8 cellular contexts compared by ENCODE assay signal in the genomic region with DNA sequence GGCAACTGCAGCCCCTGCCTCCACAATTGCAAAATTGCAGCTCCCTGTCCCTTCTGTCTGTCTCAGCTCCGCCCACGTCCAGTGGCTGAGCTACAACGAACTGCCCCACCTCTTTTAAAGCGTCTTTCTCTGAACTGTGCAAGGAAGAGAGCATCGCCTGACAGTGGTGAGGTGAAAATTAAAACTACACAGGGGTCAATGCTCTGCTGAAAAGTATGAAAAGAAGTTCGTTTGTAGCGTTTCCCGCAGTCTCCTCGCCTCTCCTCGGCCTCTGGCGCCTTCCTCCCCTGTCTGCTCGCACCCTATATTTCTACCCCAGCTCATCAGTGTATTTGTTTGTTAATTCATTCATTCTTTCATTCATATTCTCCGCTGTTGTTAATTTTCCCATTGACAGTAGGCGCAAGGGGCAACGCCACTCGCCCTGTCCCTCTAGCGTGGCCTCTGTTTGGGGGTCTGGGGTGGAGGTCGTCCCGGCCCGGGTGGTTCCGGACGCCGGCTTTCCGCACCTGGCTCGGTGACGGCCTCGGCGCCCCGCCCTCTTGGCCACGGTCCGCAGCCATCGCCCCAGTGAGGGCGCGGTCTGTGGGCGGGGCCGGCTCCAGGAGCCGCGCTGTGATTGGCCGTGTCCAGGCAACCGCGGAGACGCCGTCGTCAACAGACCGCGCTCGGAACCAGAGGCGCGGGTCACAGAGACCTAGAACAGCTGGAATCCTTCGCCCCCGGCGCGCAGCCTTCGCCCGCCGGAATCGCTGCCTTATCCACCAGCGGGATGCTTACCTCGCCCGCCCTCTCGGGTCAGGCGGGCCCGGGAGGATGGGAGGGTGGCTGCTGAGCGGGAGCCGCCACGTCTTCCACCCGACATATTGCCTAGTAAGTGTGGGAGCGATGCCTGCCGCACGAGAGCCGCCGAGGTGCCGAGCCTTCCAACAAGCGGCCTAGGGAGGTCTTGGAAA. TPM values are rescaled to one million over a fixed set of nuclear protein-coding genes. Genes with fewer than 3 reads are reported as not detected.
A peak's percentile ranks its signal among the peaks of the same experiment; 100 is the strongest.
DNase-seq lines count a peak whose midpoint lies in the region; TF ChIP-seq lines count a peak whose summit lies in the region.
"Had no signal": no experiment of that assay in that cellular context is flagged by ENCODE, and none has a peak within 500 bp of the region (broad histone marks: within the 10 kb centered on the region; RNA-seq: fewer than 3 reads in every experiment).

A gene with protein sequence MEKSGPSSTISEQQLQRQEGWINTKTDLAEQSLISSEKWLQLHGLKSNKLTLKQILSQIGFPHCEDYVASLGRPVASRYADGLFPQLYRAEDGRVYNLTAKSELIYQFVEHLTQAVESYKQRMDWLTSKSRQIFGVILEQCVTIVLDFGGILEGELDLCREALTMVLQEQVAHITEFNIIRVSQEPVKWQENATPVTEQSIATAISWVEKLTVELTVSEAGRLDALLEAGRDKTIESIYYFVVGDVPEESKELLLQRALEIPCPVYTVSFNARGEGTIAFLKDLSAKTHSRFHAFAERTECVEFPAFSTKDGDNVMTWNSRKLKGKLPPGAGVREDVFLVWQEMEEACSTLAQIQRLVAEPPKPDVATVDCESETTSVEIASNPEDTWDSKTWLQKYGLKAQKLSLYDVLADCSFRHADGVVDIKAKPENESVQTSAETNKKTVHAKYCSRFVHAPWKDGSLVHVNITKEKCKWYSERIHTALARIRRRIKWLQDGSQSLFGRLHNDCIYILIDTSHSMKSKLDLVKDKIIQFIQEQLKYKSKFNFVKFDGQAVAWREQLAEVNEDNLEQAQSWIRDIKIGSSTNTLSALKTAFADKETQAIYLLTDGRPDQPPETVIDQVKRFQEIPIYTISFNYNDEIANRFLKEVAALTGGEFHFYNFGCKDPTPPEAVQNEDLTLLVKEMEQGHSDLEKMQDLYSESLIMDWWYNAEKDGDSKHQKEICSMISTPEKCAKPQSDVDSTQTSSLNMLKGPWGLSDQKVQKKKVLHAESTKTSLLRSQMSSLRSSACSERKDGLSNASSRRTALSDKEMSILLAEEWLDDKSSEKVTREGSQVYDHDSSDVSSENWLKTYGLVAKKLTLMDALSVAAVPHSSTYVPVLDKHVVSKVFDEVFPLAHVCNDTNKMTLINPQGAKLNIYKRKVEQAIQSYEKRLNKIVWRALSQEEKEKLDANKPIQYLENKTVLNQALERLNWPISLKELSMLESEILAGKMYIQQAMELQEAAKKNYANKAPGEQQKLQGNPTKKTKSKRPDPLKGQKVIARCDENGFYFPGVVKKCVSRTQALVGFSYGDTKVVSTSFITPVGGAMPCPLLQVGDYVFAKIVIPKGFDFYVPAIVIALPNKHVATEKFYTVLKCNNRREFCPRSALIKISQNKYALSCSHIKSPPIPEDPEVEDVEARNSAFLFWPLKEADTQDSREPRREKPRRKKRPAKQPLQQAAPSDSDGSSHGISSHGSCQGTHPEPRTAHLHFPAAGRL (N-terminal part only) (plus strand): TSS at position 677 of the 956 bp plus-strand sequence. CDS start 5,926 bp downstream, outside the sequence.

- DNase-seq in NCI-H1092 (lab: John Stamatoyannopoulos, UW) (peak; percentile 22), erythroblast (lab: John Stamatoyannopoulos, UW) (peak; percentile 34 to 61)
- peak; percentile 54 for DNase-seq in activated CD4-positive, alpha-beta T cell treated with anti-CD3 and anti-CD28 coated beads, Interleukin-2, amount 10 ng/mL, durations not matched to agents 7 days and 5 days

- H3K9me3 ChIP-seq in HEK293 (ENCODE audit: control insufficient read depth, insufficient read depth, low read depth, low read length) (no peaks in the 10 kb centered on the region), mucosa of rectum (ENCODE audit: control insufficient read depth in 2 of 2, low read length in 2 of 2) (no peaks in the 10 kb centered on the region), subcutaneous abdominal adipose tissue (ENCODE audit: control insufficient read depth in 5 of 5, low read length in 5 of 5) (peaks cover 0 to 8% (median 0%) of the 10 kb centered on the region in 5 donors)

- H3K36me3 Mint-ChIP-seq in activated CD4-positive, alpha-beta T cell treated with anti-CD3 and anti-CD28 coated beads, Interleukin-2, amount 10 ng/mL, durations not matched to agents 7 days and 5 days (ENCODE audit: low read depth), result no peaks in the 10 kb centered on the region

- H3K4me1 ChIP-seq in HEK293 (ENCODE audit: control insufficient read depth, insufficient read depth, low read length), result no peaks in the 10 kb centered on the region
- H3K4me1 ChIP-seq in mucosa of rectum (ENCODE audit: control insufficient read depth in 2 of 2, insufficient read depth in 2 of 2, low read length in 2 of 2), result peaks cover 26 to 44% of the 10 kb centered on the region in 2 donors
- peaks cover 0 to 20% (median 17%) of the 10 kb centered on the region in 5 donors for H3K4me1 ChIP-seq in subcutaneous abdominal adipose tissue (ENCODE audit: control insufficient read depth in 5 of 5, insufficient read depth in 5 of 5, low read length in 5 of 5)

- peaks cover 4 to 6% of the 10 kb centered on the region in 2 donors for H3K27me3 ChIP-seq in mucosa of rectum (ENCODE audit: control insufficient read depth in 2 of 2, insufficient read depth in 2 of 2, low read length in 2 of 2)
- H3K27me3 ChIP-seq in subcutaneous abdominal adipose tissue (ENCODE audit: control insufficient read depth in 5 of 5, insufficient read depth in 4 of 5, low read length in 5 of 5), result peaks cover 5 to 14% (median 12%) of the 10 kb centered on the region in 5 donors

- H3K4me3 ChIP-seq in GM12875 (ENCODE audit: low read depth, low read length) (peak within 1 kb of the TSS; percentile 56), HEK293 (ENCODE audit: low read depth, low read length) (peak within 1 kb of the TSS; percentile 65), mucosa of rectum (ENCODE audit: low read length in 2 of 2) (peak within 1 kb of the TSS; percentile 71 to 84), subcutaneous abdominal adipose tissue (ENCODE audit: low read depth in 1 of 5, low read length in 5 of 5) (peak within 1 kb of the TSS; percentile 37 to 68 (median 65))

- POLR2A ChIA-PET in HEK293 (lab: Yijun Ruan, JAX), result no interaction called here
- POLR2A ChIA-PET in activated CD4-positive, alpha-beta T cell treated with anti-CD3 and anti-CD28 coated beads, Interleukin-2, amount 10 ng/mL, durations not matched to agents 7 days and 5 days (lab: Charles Lee), result no interaction called here

- no peak for TF ChIP-seq POLR2A in erythroblast (IDR thresholded peaks at IDR 0.05; ENCODE audit: low read length)

- H3K27ac ChIP-seq in HEK293 (ENCODE audit: extremely low read depth, low read depth, low read length), result no peak within 1 kb of the TSS
- H3K27ac ChIP-seq in mucosa of rectum (ENCODE audit: low read depth in 2 of 2, low read length in 2 of 2), result peak within 1 kb of the TSS; percentile 92 to 96
- H3K27ac ChIP-seq in subcutaneous abdominal adipose tissue (ENCODE audit: low read depth, low read length), result no peak within 1 kb of the TSS

- H3K9me3 Mint-ChIP-seq in activated CD4-positive, alpha-beta T cell treated with anti-CD3 and anti-CD28 coated beads, Interleukin-2, amount 10 ng/mL, durations not matched to agents 7 days and 5 days, result peaks cover 4% of the 10 kb centered on the region

- TF ChIP-seq CTCF in GM12875 (IDR thresholded peaks at IDR 0.05; ENCODE audit: borderline replicate concordance, insufficient read depth, low read depth, low read length) (no peak), HEK293 (tag by site-specific recombination; IDR thresholded peaks at IDR 0.05) (no peak)

- CTCF ChIA-PET in HEK293 (lab: Yijun Ruan, JAX), result no interaction called here
- CTCF ChIA-PET in activated CD4-positive, alpha-beta T cell treated with anti-CD3 and anti-CD28 coated beads, Interleukin-2, amount 10 ng/mL, durations not matched to agents 7 days and 5 days (lab: Charles Lee), result no interaction called here

- H3K4me1 Mint-ChIP-seq in activated CD4-positive, alpha-beta T cell treated with anti-CD3 and anti-CD28 coated beads, Interleukin-2, amount 10 ng/mL, durations not matched to agents 7 days and 5 days, result peaks cover 34% of the 10 kb centered on the region

- peak within 1 kb of the TSS; percentile 68 for H3K4me3 Mint-ChIP-seq in activated CD4-positive, alpha-beta T cell treated with anti-CD3 and anti-CD28 coated beads, Interleukin-2, amount 10 ng/mL, durations not matched to agents 7 days and 5 days

- peak within 1 kb of the TSS; percentile 84 to 89 for H3K9ac ChIP-seq in mucosa of rectum (ENCODE audit: low read depth in 1 of 2, low read length in 2 of 2)
- H3K9ac ChIP-seq in subcutaneous abdominal adipose tissue (ENCODE audit: low read length in 5 of 5), result peak within 1 kb of the TSS in 1 of 5 donors; percentile 59

- H3K27me3 Mint-ChIP-seq in activated CD4-positive, alpha-beta T cell treated with anti-CD3 and anti-CD28 coated beads, Interleukin-2, amount 10 ng/mL, durations not matched to agents 7 days and 5 days, result peaks cover 35% of the 10 kb centered on the region

- no peak within 1 kb of the TSS for H3K27ac Mint-ChIP-seq in activated CD4-positive, alpha-beta T cell treated with anti-CD3 and anti-CD28 coated beads, Interleukin-2, amount 10 ng/mL, durations not matched to agents 7 days and 5 days

- H3K36me3 ChIP-seq in HEK293 (ENCODE audit: control insufficient read depth in 2 of 2, insufficient read depth in 1 of 2, low read length in 2 of 2) (no peaks in the 10 kb centered on the region), mucosa of rectum (ENCODE audit: control insufficient read depth in 2 of 2, insufficient read depth in 2 of 2, low read length in 2 of 2) (no peaks in the 10 kb centered on the region), subcutaneous abdominal adipose tissue (ENCODE audit: control insufficient read depth in 5 of 5, insufficient read depth in 5 of 5, low read length in 5 of 5) (no peaks in the 10 kb centered on the region)

TF ChIP-seq in HEK293, 187 proteins besides CTCF, POLR2A, EP300 and RAD21 (continues in another document):
- TF ChIP-seq, protein P1, sequence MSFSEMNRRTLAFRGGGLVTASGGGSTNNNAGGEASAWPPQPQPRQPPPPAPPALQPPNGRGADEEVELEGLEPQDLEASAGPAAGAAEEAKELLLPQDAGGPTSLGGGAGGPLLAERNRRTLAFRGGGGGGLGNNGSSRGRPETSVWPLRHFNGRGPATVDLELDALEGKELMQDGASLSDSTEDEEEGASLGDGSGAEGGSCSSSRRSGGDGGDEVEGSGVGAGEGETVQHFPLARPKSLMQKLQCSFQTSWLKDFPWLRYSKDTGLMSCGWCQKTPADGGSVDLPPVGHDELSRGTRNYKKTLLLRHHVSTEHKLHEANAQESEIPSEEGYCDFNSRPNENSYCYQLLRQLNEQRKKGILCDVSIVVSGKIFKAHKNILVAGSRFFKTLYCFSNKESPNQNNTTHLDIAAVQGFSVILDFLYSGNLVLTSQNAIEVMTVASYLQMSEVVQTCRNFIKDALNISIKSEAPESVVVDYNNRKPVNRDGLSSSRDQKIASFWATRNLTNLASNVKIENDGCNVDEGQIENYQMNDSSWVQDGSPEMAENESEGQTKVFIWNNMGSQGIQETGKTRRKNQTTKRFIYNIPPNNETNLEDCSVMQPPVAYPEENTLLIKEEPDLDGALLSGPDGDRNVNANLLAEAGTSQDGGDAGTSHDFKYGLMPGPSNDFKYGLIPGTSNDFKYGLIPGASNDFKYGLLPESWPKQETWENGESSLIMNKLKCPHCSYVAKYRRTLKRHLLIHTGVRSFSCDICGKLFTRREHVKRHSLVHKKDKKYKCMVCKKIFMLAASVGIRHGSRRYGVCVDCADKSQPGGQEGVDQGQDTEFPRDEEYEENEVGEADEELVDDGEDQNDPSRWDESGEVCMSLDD (tag by site-specific recombination; IDR thresholded peaks at IDR 0.05), result no peak

RNA-seq across cellular contexts. Expression of the gene that starts here (rescaled TPM):
- total RNA-seq in activated CD4-positive, alpha-beta T cell treated with anti-CD3 and anti-CD28 coated beads, Interleukin-2, amount 10 ng/mL, durations not matched to agents 7 days and 5 days, result not detected
- total RNA-seq: glomerular endothelial cell had no signal

Comparison
In these comparisons a context has a peak if more than half of its experiments do, and no peak if none do; other contexts are left out.
1. Peak in DNase-seq in activated CD4-positive, alpha-beta T cell treated with anti-CD3 and anti-CD28 coated beads, Interleukin-2, amount 10 ng/mL, durations not matched to agents 7 days and 5 days; RNA of the gene not detected or under 1 TPM.
2. H3K27ac ChIP-seq: peak in mucosa of rectum (2 of 2); none in HEK293 (single experiment) and subcutaneous abdominal adipose tissue (single experiment).
3. Peak in every context shown above with its lines, with median percentiles within 50 percentile points of each other: H3K4me3 ChIP-seq and DNase-seq.